1 cellular context compared by ENCODE assay signal in genomic region chr11:123132881-123133280, GRCh38.
TF ChIP-seq lines count a peak whose summit lies in the region.

No MANE protein-coding gene starts in this region.

TF ChIP-seq in IMR-90, 13 proteins besides CTCF, POLR2A, EP300 and RAD21:
- TF ChIP-seq SMC3 (IDR thresholded peaks at IDR 0.05; ENCODE audit: low read depth, low read length) (no peak), FOS (IDR thresholded peaks at IDR 0.05; ENCODE audit: low read depth, low read length) (no peak), MAFK (IDR thresholded peaks at IDR 0.05; ENCODE audit: low read depth, low read length) (no peak), ELK1 (IDR thresholded peaks at IDR 0.05; ENCODE audit: borderline replicate concordance, low read depth, low read length) (no peak), MXI1 (IDR thresholded peaks at IDR 0.05; ENCODE audit: borderline replicate concordance, low read depth, low read length) (no peak), MAZ (IDR thresholded peaks at IDR 0.05; ENCODE audit: borderline replicate concordance, low read depth, low read length) (no peak), NFE2L2 (IDR thresholded peaks at IDR 0.05; ENCODE audit: low read depth, low read length) (no peak), RFX5 (IDR thresholded peaks at IDR 0.05; ENCODE audit: low read depth, low read length) (no peak), RCOR1 (IDR thresholded peaks at IDR 0.05; ENCODE audit: insufficient replicate concordance, low read length) (no peak), USF2 (IDR thresholded peaks at IDR 0.05; ENCODE audit: low read depth, low read length) (no peak), CHD1 (IDR thresholded peaks at IDR 0.05; ENCODE audit: low read depth, low read length) (no peak), CEBPB (IDR thresholded peaks at IDR 0.05; ENCODE audit: low read depth, low read length) (no peak), BHLHE40 (IDR thresholded peaks at IDR 0.05; ENCODE audit: low read depth, low read length) (no peak)
